ENCODE assay signal across 9 cellular contexts in the genomic region with DNA sequence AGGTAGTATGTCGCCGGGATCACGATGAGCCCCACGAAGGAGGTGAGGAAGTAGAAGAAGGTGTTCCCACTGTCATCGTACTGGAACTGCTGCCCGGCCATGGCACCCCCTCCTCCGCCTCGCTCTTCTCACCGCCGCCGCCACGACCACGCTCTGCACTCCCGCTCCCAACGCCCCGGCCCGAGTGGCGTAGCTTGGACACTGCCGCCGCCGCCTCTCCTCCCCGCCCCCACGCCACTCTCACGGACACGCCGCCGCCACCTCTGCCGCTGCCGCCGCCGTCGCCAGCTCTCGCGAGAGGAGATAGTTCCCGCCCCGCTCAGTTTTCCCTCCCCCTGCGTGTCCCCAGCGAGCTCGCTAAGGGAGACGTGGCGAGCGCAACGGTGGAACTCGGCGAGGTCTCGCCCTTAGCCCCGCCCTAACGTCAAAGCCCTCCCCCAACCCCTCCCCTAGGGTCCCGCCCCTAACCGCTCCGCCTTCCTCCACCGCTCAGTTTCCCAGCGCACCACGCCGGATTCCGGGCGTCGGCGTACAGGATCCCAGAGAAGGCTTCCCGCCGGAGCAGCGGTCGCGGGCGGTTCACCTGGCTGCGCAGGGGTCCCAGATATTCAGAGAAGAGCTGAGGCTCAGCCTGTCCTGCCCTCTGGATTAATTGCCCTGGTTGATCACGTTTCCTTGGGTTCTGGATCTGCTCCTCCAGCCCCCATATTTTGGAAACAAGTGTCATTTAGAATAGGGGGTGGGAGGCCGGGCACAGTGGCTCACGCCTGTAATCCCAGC. TPM values are rescaled to one million over a fixed set of nuclear protein-coding genes. Genes with fewer than 3 reads are reported as not detected.
A peak's percentile ranks its signal among the peaks of the same experiment; 100 is the strongest.
DNase-seq lines count a peak whose midpoint lies in the region; ATAC-seq, FAIRE-seq and TF ChIP-seq lines count a peak whose summit lies in the region.
"Had no signal": no experiment of that assay in that cellular context is flagged by ENCODE, and none has a peak within 500 bp of the region (broad histone marks: within the 10 kb centered on the region; RNA-seq: fewer than 3 reads in every experiment).

A gene with protein sequence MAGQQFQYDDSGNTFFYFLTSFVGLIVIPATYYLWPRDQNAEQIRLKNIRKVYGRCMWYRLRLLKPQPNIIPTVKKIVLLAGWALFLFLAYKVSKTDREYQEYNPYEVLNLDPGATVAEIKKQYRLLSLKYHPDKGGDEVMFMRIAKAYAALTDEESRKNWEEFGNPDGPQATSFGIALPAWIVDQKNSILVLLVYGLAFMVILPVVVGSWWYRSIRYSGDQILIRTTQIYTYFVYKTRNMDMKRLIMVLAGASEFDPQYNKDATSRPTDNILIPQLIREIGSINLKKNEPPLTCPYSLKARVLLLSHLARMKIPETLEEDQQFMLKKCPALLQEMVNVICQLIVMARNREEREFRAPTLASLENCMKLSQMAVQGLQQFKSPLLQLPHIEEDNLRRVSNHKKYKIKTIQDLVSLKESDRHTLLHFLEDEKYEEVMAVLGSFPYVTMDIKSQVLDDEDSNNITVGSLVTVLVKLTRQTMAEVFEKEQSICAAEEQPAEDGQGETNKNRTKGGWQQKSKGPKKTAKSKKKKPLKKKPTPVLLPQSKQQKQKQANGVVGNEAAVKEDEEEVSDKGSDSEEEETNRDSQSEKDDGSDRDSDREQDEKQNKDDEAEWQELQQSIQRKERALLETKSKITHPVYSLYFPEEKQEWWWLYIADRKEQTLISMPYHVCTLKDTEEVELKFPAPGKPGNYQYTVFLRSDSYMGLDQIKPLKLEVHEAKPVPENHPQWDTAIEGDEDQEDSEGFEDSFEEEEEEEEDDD (minus strand): TSS at position 300 of the 780 bp plus-strand sequence. CDS start 199 bp downstream, at position 101.

- peak within 1 kb of the TSS; percentile 98 for H3K9ac ChIP-seq in keratinocyte (ENCODE audit: control insufficient read depth, extremely low read depth, insufficient read depth, low read length)

- H2AFZ ChIP-seq in keratinocyte (ENCODE audit: control insufficient read depth, low read length) = peak within 1 kb of the TSS; percentile 89

- no peak for TF ChIP-seq CTCF in keratinocyte (optimal IDR thresholded peaks at IDR 0.05 in 1 of 3, IDR thresholded peaks at IDR 0.05 in 1 of 3, conservative IDR thresholded peaks at IDR 0.05 in 1 of 3; ENCODE audit: extremely low read depth in 1 of 3, insufficient read depth in 2 of 3, low read length in 3 of 3)

- no peaks in the 10 kb centered on the region for H3K9me3 Mint-ChIP-seq in central memory CD8-positive, alpha-beta T cell

- no peak for FAIRE-seq in keratinocyte (lab: Jason Lieb, UNC)
- FAIRE-seq: TTC549 had no signal

- peak within 1 kb of the TSS; percentile 82 to 99 (median 85) for H3K4me3 ChIP-seq in keratinocyte (ENCODE audit: control insufficient read depth in 2 of 3, extremely low read depth in 1 of 3, insufficient read depth in 2 of 3, low read depth in 1 of 3, low read length in 3 of 3)

- peaks cover 46% of the 10 kb centered on the region for H3K79me2 ChIP-seq in keratinocyte (ENCODE audit: control insufficient read depth, insufficient read depth, low read length)

- no peaks in the 10 kb centered on the region for H3K27me3 ChIP-seq in keratinocyte (ENCODE audit: control insufficient read depth, extremely low read depth, insufficient read depth, low read length)

- DNase-seq in AG20443 (ENCODE audit: low spot score) (peak; percentile 98), NCI-H446 treated with DMSO at 0.1 percent for 48 hours (lab: John Stamatoyannopoulos, UW) (peak; percentile 86), keratinocyte (ENCODE audit: low read depth, low spot score) (peak; percentile 77)
- DNase-seq in central memory CD8-positive, alpha-beta T cell (ENCODE audit: low spot score in 2 of 2) = peak; percentile 95 to 96
- peak; percentile 96 to 98 (median 97) for DNase-seq in stimulated activated CD4-positive, alpha-beta T cell treated with anti-CD3 and anti-CD28 coated beads, Interleukin-12 subunit alpha, Interleukin-12 subunit beta, amount 100 ng/mL, for 48 hours (ENCODE audit: low read depth in 2 of 3, low spot score in 1 of 3)

- peaks cover 10% of the 10 kb centered on the region for H3K4me1 ChIP-seq in keratinocyte (ENCODE audit: control insufficient read depth, extremely low read depth, insufficient read depth, low read length)

- peak; percentile 85 for ATAC-seq in GM19043 (IDR thresholded peaks at IDR 0.05; ENCODE audit: low read depth, unreplicated experiment)
- peak; percentile 94 for ATAC-seq in HG03354 (IDR thresholded peaks at IDR 0.05; ENCODE audit: poor library complexity, severe bottlenecking, unreplicated experiment)
- peak; percentile 98 for ATAC-seq in activated CD4-positive, CD25-positive, alpha-beta regulatory T cell treated with anti-CD3 and anti-CD28 coated beads, Interleukin-2, amount 50 U/mL, for 24 hours
- peak; percentile 96 for ATAC-seq in central memory CD8-positive, alpha-beta T cell (replicated peaks; ENCODE audit: extremely low read depth, poor library complexity, severe bottlenecking)

- no peaks in the 10 kb centered on the region for H3K9me1 ChIP-seq in keratinocyte (ENCODE audit: control insufficient read depth, extremely low read depth, insufficient read depth, low read length)

- peaks cover 3% of the 10 kb centered on the region for H4K20me1 ChIP-seq in keratinocyte (ENCODE audit: control insufficient read depth, extremely low read depth, insufficient read depth, low read length)

- no peaks in the 10 kb centered on the region for H3K9me3 ChIP-seq in keratinocyte (ENCODE audit: control insufficient read depth, low read depth, low read length)

- H3K4me1 Mint-ChIP-seq in central memory CD8-positive, alpha-beta T cell = peaks cover 26% of the 10 kb centered on the region

- H3K27me3 Mint-ChIP-seq in central memory CD8-positive, alpha-beta T cell = no peaks in the 10 kb centered on the region

- dilution Hi-C loops in keratinocyte (cut with MboI; ENCODE audit: extremely low pct_ligation_motif_present, low sequenced_read_pairs) = no loop called here

- peak within 1 kb of the TSS; percentile 97 for H3K27ac Mint-ChIP-seq in central memory CD8-positive, alpha-beta T cell (ENCODE audit: low read depth)

- peaks cover 9% of the 10 kb centered on the region for H3K36me3 Mint-ChIP-seq in central memory CD8-positive, alpha-beta T cell (ENCODE audit: insufficient read depth)

- peak within 1 kb of the TSS; percentile 84 for H3K4me2 ChIP-seq in keratinocyte (ENCODE audit: control insufficient read depth, extremely low read depth, insufficient read depth, low read depth, low read length)

- peak within 1 kb of the TSS; percentile 99 for H3K4me3 Mint-ChIP-seq in central memory CD8-positive, alpha-beta T cell

- H3K27ac ChIP-seq in keratinocyte (ENCODE audit: control insufficient read depth, insufficient read depth, low read length) = peak within 1 kb of the TSS; percentile 90

- H3K36me3 ChIP-seq in keratinocyte (ENCODE audit: control insufficient read depth in 2 of 2, extremely low read depth in 1 of 2, insufficient read depth in 2 of 2, low read length in 2 of 2) = peaks cover 0 to 1% of the 10 kb centered on the region in 2 experiments

RNA-seq across cellular contexts. Expression of the gene that starts here (rescaled TPM):
- polyA plus RNA-seq in keratinocyte = 40.3 to 91.4 TPM (median 51.3 TPM) in 3 replicates
- polyA plus RNA-seq in keratinocyte (2011; ENCODE audit: low read depth) = 205 TPM
- 31.8 and 64.5 TPM in 2 replicates for polyA plus RNA-seq in keratinocyte (2011; cell fraction: cytosol; rRNA removed)
- 89.3 and 120 TPM in 2 replicates for polyA plus RNA-seq in keratinocyte (2011; cell fraction: nucleus; rRNA removed)
- polyA plus RNA-seq in keratinocyte (2012; ENCODE audit: low replicate concordance) = 54.8 and 71.9 TPM in 2 replicates
- 8.1 to 51.9 TPM (median 15.4 TPM) in 3 replicates for polyA minus RNA-seq in keratinocyte
- 19.2 TPM for polyA minus RNA-seq in keratinocyte (2011; cell fraction: cytosol; rRNA and poly(A)+ RNA removed)
- polyA minus RNA-seq in keratinocyte (2011; cell fraction: nucleus; rRNA and poly(A)+ RNA removed) = 39.6 and 102 TPM in 2 replicates

Comparison
In these comparisons a context has a peak if more than half of its experiments do, and no peak if none do; other contexts are left out.
1. Peak in every context shown above with its lines: DNase-seq, ATAC-seq, H3K4me3 ChIP-seq and H3K27ac ChIP-seq.